Comparison of ENCODE assay signal across 11 cellular contexts in the genomic region with DNA sequence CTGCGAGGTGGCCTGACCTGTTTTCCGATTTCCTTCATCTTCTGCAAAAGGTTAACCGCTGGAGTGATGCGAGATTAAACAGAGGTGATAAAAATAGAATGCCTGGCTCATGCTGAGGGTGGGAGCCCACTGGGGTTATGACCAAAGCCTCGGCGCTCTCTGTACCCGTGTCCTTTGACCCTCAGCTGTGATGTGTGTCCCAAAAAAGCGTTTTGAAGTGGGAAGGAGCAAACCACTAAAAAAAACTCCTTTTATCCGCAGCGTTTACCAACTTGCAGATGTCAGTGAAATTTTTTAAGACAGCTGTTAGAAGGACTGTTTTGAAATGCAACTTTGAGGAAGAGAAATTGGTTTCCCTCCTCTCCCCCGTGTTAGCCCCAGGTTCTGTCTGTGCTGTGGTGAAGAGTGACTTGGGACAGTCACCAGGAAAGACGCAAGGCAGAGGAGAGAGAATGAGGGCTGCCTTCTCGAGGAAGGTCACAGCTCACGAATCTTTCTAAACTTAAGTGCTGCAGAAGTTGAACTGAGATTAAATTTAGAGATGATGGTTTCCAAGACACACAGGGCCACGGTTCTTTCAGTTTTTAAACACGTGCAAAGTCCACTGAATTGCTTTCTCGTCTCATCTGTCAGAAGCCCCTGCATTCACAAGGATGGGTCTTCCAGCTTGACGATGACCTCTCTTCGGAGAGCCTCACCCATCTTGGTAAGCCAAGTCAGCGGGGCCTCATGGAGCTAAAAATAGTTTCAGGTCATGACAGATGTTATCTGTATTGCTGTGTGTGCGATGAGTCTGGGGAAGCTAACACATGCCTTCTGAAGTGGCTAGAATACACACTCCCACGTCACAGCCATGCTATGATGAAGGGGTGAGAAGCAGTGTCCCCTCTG. TPM values are rescaled to one million over a fixed set of nuclear protein-coding genes. Genes with fewer than 3 reads are reported as not detected.
A peak's percentile ranks its signal among the peaks of the same experiment; 100 is the strongest.
DNase-seq lines count a peak whose midpoint lies in the region; ATAC-seq and TF ChIP-seq lines count a peak whose summit lies in the region.
"Had no signal": no experiment of that assay in that cellular context is flagged by ENCODE, and none has a peak within 500 bp of the region (broad histone marks: within the 10 kb centered on the region; RNA-seq: fewer than 3 reads in every experiment).

No MANE protein-coding gene starts in this region.

- H3K27me3 ChIP-seq in DND-41 (ENCODE audit: insufficient read depth, low read length, poor library complexity) (no peaks in the 10 kb centered on the region), H7 (ENCODE audit: control insufficient read depth, insufficient read depth, low read length) (no peaks in the 10 kb centered on the region)
- H3K27me3 ChIP-seq: breast epithelium, suprapubic skin had no signal

- no peaks in the 10 kb centered on the region for H3K9me3 Mint-ChIP-seq in activated T-cell treated with anti-CD3 and anti-CD28 coated beads, Interleukin-2, amount 50 U/mL, for 24 hours
- no peaks in the 10 kb centered on the region for H3K9me3 Mint-ChIP-seq in nephron

- TF ChIP-seq CTCF in DND-41 (IDR thresholded peaks at IDR 0.05; ENCODE audit: borderline replicate concordance, extremely low read depth, low read length, poor library complexity, severe bottlenecking), result no peak
- no peak for TF ChIP-seq CTCF in nephron (IDR thresholded peaks at IDR 0.05; ENCODE audit: unreplicated experiment in 3 of 3)

- H2AFZ ChIP-seq in DND-41 (ENCODE audit: low read depth, low read length), result no peak overlapping the region

- H3K27ac Mint-ChIP-seq in activated T-cell treated with anti-CD3 and anti-CD28 coated beads, Interleukin-2, amount 50 U/mL, for 24 hours, result peak overlapping the region; percentile 76
- H3K27ac Mint-ChIP-seq in nephron, result peak overlapping the region; percentile 66 to 82 (median 77)

- peak overlapping the region; percentile 20 for H3K27ac ChIP-seq in DND-41 (ENCODE audit: low read length)
- H3K27ac ChIP-seq: breast epithelium, suprapubic skin had no signal

- H3K36me3 Mint-ChIP-seq in activated T-cell treated with anti-CD3 and anti-CD28 coated beads, Interleukin-2, amount 50 U/mL, for 24 hours (ENCODE audit: low read depth), result no peaks in the 10 kb centered on the region
- peaks cover 27% of the 10 kb centered on the region for H3K36me3 Mint-ChIP-seq in nephron (ENCODE audit: low read depth)

- H3K36me3 ChIP-seq in DND-41 (ENCODE audit: insufficient read depth, low read length), result peaks cover 8% of the 10 kb centered on the region
- H3K36me3 ChIP-seq in H7 (replicated peaks; ENCODE audit: control insufficient read depth, insufficient read depth, low read length), result peaks cover 2% of the 10 kb centered on the region
- H3K36me3 ChIP-seq: breast epithelium, suprapubic skin had no signal

- no peaks in the 10 kb centered on the region for H3K79me2 ChIP-seq in DND-41 (ENCODE audit: insufficient read depth, low read length)

- no peak overlapping the region for H3K4me2 ChIP-seq in DND-41 (ENCODE audit: insufficient read depth, low read length)

- no peak overlapping the region for H3K9ac ChIP-seq in DND-41 (ENCODE audit: low read depth, low read length)

- peaks cover 51% of the 10 kb centered on the region for H3K4me1 ChIP-seq in DND-41 (ENCODE audit: insufficient read depth, low read length)

- DNase-seq in DND-41, result peak; percentile 59
- DNase-seq in NAMALWA (ENCODE audit: low spot score), result peak; percentile 75
- peak; percentile 57 for DNase-seq in activated T-cell treated with anti-CD3 and anti-CD28 coated beads, Interleukin-2, amount 50 U/mL, for 24 hours
- no peak for DNase-seq in H7
- DNase-seq in NCI-H2171 treated with DMSO at 0.1 percent for 48 hours (lab: John Stamatoyannopoulos, UW), result no peak

- H3K4me3 ChIP-seq in DND-41 (ENCODE audit: low read depth in 1 of 2, low read length in 2 of 2) (no peak overlapping the region), H7 (ENCODE audit: insufficient read depth, low read depth, low read length) (no peak overlapping the region)
- H3K4me3 ChIP-seq: breast epithelium, suprapubic skin had no signal

- peaks cover 26% of the 10 kb centered on the region for H3K27me3 Mint-ChIP-seq in activated T-cell treated with anti-CD3 and anti-CD28 coated beads, Interleukin-2, amount 50 U/mL, for 24 hours
- peaks cover 3% of the 10 kb centered on the region for H3K27me3 Mint-ChIP-seq in nephron (ENCODE audit: low read depth)

- H4K20me1 ChIP-seq in DND-41 (ENCODE audit: insufficient read depth, low read length), result peaks cover 5% of the 10 kb centered on the region

- peak overlapping the region; percentile 46 for H3K4me3 Mint-ChIP-seq in activated T-cell treated with anti-CD3 and anti-CD28 coated beads, Interleukin-2, amount 50 U/mL, for 24 hours
- peak overlapping the region; percentile 17 to 56 (median 22) for H3K4me3 Mint-ChIP-seq in nephron

- H3K4me1 Mint-ChIP-seq in activated T-cell treated with anti-CD3 and anti-CD28 coated beads, Interleukin-2, amount 50 U/mL, for 24 hours (ENCODE audit: low read depth), result peaks cover 70% of the 10 kb centered on the region
- H3K4me1 Mint-ChIP-seq in nephron, result peaks cover 63% of the 10 kb centered on the region

- no peaks in the 10 kb centered on the region for H3K9me3 ChIP-seq in DND-41 (ENCODE audit: insufficient read depth, low read length, severe bottlenecking)
- H3K9me3 ChIP-seq: breast epithelium, suprapubic skin had no signal

- ATAC-seq in DND-41 (ENCODE audit: insufficient read depth, low read depth) (peak; percentile 34), GM18511 (IDR thresholded peaks at IDR 0.05; ENCODE audit: unreplicated experiment) (no peak), GM19328 (IDR thresholded peaks at IDR 0.05; ENCODE audit: unreplicated experiment) (no peak)

RNA-seq across cellular contexts. Expression of a gene that starts 27.6 kb away (rescaled TPM):
- 0.07 TPM in 1 of 2 replicates, not detected in the other for total RNA-seq in H7 (2014; rRNA removed; shearing (Covaris generic))
- total RNA-seq: HT1080 had no signal

Comparison
In these comparisons a context has a peak if more than half of its experiments do, and no peak if none do; other contexts are left out.
1. DNase-seq: peak in DND-41 (single experiment), NAMALWA (single experiment) and activated T-cell treated with anti-CD3 and anti-CD28 coated beads, Interleukin-2, amount 50 U/mL, for 24 hours (single experiment); none in H7 (single experiment) and NCI-H2171 treated with DMSO at 0.1 percent for 48 hours (single experiment).